In genomic region chrX:69137911-69138310, GRCh38 we compare ENCODE assay signal across 1 cellular context.
TF ChIP-seq lines count a peak whose summit lies in the region.

No MANE protein-coding gene starts in this region.

TF ChIP-seq in GM23338, 12 proteins besides CTCF, POLR2A, EP300 and RAD21 (continued from another document):
- no peak for TF ChIP-seq ZNF462 (CRISPR knock-in tag; IDR thresholded peaks at IDR 0.05)
- TF ChIP-seq CREB1 (CRISPR knock-in tag; IDR thresholded peaks at IDR 0.05; ENCODE audit: low read depth) = no peak
- no peak for TF ChIP-seq REST (IDR thresholded peaks at IDR 0.05; ENCODE audit: unreplicated experiment)
- no peak for TF ChIP-seq NANOG (IDR thresholded peaks at IDR 0.05; ENCODE audit: borderline replicate concordance)
- TF ChIP-seq EZH2phosphoT487 (IDR thresholded peaks at IDR 0.05; ENCODE audit: unreplicated experiment) = no peak
- no peak for TF ChIP-seq EZH2 (IDR thresholded peaks at IDR 0.05; ENCODE audit: low read depth, unreplicated experiment)
- TF ChIP-seq ZNF114 (CRISPR knock-in tag; IDR thresholded peaks at IDR 0.05) = no peak
- TF ChIP-seq STAT1 (IDR thresholded peaks at IDR 0.05; ENCODE audit: unreplicated experiment) = no peak
- no peak for TF ChIP-seq POLR2AphosphoS5 (IDR thresholded peaks at IDR 0.05; ENCODE audit: low read depth)
